ENCODE assay signal across 1 cellular context in the genomic region with DNA sequence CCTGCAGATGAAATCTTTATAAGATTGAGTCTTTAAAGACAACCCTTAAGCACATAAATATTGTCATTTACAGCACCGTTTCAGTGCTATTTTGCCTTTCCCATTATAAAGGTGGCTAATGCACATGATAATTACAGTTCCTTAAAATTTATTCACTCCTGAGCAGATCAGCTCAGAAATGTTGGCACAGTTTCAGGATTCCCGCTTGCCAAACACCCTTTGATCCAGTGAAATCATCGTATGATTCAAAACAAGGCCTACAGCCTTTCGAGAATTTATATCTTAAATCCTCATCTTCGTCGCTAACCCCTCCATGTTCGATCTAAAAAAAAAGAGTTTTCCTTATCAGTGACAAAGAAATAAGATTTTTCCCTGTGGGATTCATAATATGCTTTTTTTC.
TF ChIP-seq lines count a peak whose summit lies in the region.

No MANE protein-coding gene starts in this region.

TF ChIP-seq in HepG2, 621 proteins besides CTCF, POLR2A, EP300 and RAD21:
- TF ChIP-seq, protein P1, sequence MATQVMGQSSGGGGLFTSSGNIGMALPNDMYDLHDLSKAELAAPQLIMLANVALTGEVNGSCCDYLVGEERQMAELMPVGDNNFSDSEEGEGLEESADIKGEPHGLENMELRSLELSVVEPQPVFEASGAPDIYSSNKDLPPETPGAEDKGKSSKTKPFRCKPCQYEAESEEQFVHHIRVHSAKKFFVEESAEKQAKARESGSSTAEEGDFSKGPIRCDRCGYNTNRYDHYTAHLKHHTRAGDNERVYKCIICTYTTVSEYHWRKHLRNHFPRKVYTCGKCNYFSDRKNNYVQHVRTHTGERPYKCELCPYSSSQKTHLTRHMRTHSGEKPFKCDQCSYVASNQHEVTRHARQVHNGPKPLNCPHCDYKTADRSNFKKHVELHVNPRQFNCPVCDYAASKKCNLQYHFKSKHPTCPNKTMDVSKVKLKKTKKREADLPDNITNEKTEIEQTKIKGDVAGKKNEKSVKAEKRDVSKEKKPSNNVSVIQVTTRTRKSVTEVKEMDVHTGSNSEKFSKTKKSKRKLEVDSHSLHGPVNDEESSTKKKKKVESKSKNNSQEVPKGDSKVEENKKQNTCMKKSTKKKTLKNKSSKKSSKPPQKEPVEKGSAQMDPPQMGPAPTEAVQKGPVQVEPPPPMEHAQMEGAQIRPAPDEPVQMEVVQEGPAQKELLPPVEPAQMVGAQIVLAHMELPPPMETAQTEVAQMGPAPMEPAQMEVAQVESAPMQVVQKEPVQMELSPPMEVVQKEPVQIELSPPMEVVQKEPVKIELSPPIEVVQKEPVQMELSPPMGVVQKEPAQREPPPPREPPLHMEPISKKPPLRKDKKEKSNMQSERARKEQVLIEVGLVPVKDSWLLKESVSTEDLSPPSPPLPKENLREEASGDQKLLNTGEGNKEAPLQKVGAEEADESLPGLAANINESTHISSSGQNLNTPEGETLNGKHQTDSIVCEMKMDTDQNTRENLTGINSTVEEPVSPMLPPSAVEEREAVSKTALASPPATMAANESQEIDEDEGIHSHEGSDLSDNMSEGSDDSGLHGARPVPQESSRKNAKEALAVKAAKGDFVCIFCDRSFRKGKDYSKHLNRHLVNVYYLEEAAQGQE (IDR thresholded peaks at IDR 0.05; ENCODE audit: borderline replicate concordance in 1 of 2, low read depth in 1 of 2, low read length in 2 of 2): no peak
- no peak for TF ChIP-seq TAF1 (CRISPR knock-in tag; IDR thresholded peaks at IDR 0.05)
- no peak for TF ChIP-seq HMGXB3 (CRISPR knock-in tag; IDR thresholded peaks at IDR 0.05; ENCODE audit: borderline replicate concordance)
- TF ChIP-seq, protein P2, sequence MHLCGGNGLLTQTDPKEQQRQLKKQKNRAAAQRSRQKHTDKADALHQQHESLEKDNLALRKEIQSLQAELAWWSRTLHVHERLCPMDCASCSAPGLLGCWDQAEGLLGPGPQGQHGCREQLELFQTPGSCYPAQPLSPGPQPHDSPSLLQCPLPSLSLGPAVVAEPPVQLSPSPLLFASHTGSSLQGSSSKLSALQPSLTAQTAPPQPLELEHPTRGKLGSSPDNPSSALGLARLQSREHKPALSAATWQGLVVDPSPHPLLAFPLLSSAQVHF (CRISPR knock-in tag; IDR thresholded peaks at IDR 0.05): no peak
- TF ChIP-seq, protein P3, sequence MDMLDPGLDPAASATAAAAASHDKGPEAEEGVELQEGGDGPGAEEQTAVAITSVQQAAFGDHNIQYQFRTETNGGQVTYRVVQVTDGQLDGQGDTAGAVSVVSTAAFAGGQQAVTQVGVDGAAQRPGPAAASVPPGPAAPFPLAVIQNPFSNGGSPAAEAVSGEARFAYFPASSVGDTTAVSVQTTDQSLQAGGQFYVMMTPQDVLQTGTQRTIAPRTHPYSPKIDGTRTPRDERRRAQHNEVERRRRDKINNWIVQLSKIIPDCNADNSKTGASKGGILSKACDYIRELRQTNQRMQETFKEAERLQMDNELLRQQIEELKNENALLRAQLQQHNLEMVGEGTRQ (IDR thresholded peaks at IDR 0.05; ENCODE audit: low read depth, low read length): no peak
- TF ChIP-seq, protein P3 (CRISPR knock-in tag; IDR thresholded peaks at IDR 0.05; ENCODE audit: borderline replicate concordance): no peak
- no peak for TF ChIP-seq SRF (IDR thresholded peaks at IDR 0.05; ENCODE audit: low read depth, low read length)
- TF ChIP-seq ZNF180 (CRISPR knock-in tag; IDR thresholded peaks at IDR 0.05; ENCODE audit: borderline replicate concordance, low read depth): no peak
- TF ChIP-seq MED8 (CRISPR knock-in tag; IDR thresholded peaks at IDR 0.05; ENCODE audit: insufficient replicate concordance): no peak
